27 cellular contexts compared by ENCODE assay signal in the genomic region with DNA sequence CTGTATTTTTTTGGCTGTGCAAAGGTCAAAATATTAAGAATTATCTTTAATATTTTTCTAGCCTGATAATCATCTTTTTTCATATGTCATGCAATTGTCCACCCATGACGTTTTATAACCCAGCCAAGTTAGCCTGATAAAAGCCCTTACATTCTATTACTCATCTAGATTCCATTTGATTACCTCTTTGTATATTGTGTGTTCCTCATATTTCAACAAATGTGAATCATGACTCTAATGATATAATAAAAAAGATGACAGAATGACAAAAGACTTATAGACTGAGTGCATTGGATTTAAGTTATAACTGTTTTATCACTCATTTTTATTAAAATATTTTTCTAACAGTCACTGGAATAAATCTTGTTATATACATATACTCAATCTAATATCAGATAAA.
"Had no signal": no experiment of that assay in that cellular context is flagged by ENCODE, and none has a peak within 500 bp of the region (broad histone marks: within the 10 kb centered on the region; RNA-seq: fewer than 3 reads in every experiment).

No MANE protein-coding gene starts in this region.

- H3K4me1 Mint-ChIP-seq: memory B cell; naive thymus-derived CD4-positive, alpha-beta T cell; stimulated activated effector memory CD8-positive, alpha-beta T cell treated with anti-CD3 and anti-CD28 coated beads, Interleukin-12 subunit alpha, Interleukin-12 subunit beta, amount 100 ng/mL, for 72 hours had no signal

- H3K4me2 ChIP-seq: hepatocyte had no signal

- DNase-seq: islet precursor cell; left ventricle myocardium inferior; midbrain; mucosa of descending colon; naive thymus-derived CD4-positive, alpha-beta T cell; ovary; posterior cingulate gyrus; retina; right cardiac atrium; small intestine; spleen; stimulated activated CD4-positive, alpha-beta T cell treated with anti-CD3 and anti-CD28 coated beads, Interleukin-4, amount 100 ng/mL, for 24 hours; stimulated activated naive CD4-positive, alpha-beta T cell; tibial artery; trophoblast cell; upper lobe of right lung had no signal

- H3K9me3 ChIP-seq: left ventricle myocardium inferior, mucosa of descending colon, ovary, prostate gland, spleen, suprapubic skin, thoracic aorta, tibial artery, upper lobe of right lung had no signal

- H3K4me3 Mint-ChIP-seq: memory B cell; naive thymus-derived CD4-positive, alpha-beta T cell; natural killer cell treated with Interleukin-12 subunit alpha and Interleukin-12 subunit beta and Interleukin-15 and Interleukin-18, amount 100 ng/mL, for 72 hours; stimulated activated effector memory CD8-positive, alpha-beta T cell treated with anti-CD3 and anti-CD28 coated beads, Interleukin-12 subunit alpha, Interleukin-12 subunit beta, amount 100 ng/mL, for 72 hours; stimulated activated naive CD8-positive, alpha-beta T cell treated with anti-CD3 and anti-CD28 coated beads, Interleukin-15, Interleukin-2, amounts not matched to agents 100 ng/mL and 50 ng/mL, for 24 hours had no signal

- H3K27me3 ChIP-seq: hepatocyte, ovary, spleen, suprapubic skin, tibial artery, upper lobe of right lung had no signal

- H3K27ac ChIP-seq: hepatocyte, left ventricle myocardium inferior, ovary, prostate gland, spleen, suprapubic skin, thoracic aorta, tibial artery, upper lobe of right lung had no signal

- H3K27ac Mint-ChIP-seq: memory B cell; naive thymus-derived CD4-positive, alpha-beta T cell; natural killer cell treated with Interleukin-12 subunit alpha and Interleukin-12 subunit beta and Interleukin-15 and Interleukin-18, amount 100 ng/mL, for 72 hours; stimulated activated effector memory CD8-positive, alpha-beta T cell treated with anti-CD3 and anti-CD28 coated beads, Interleukin-12 subunit alpha, Interleukin-12 subunit beta, amount 100 ng/mL, for 72 hours; stimulated activated naive CD8-positive, alpha-beta T cell treated with anti-CD3 and anti-CD28 coated beads, Interleukin-15, Interleukin-2, amounts not matched to agents 100 ng/mL and 50 ng/mL, for 24 hours had no signal

- H3K4me3 ChIP-seq: hepatocyte, left ventricle myocardium inferior, lung, mucosa of descending colon, ovary, prostate gland, spleen, suprapubic skin, thoracic aorta, tibial artery, upper lobe of right lung had no signal

- H2AFZ ChIP-seq: hepatocyte had no signal

- H3K36me3 Mint-ChIP-seq: memory B cell; naive thymus-derived CD4-positive, alpha-beta T cell; natural killer cell treated with Interleukin-12 subunit alpha and Interleukin-12 subunit beta and Interleukin-15 and Interleukin-18, amount 100 ng/mL, for 72 hours; stimulated activated effector memory CD8-positive, alpha-beta T cell treated with anti-CD3 and anti-CD28 coated beads, Interleukin-12 subunit alpha, Interleukin-12 subunit beta, amount 100 ng/mL, for 72 hours had no signal

- ATAC-seq: mucosa of descending colon; naive thymus-derived CD4-positive, alpha-beta T cell; natural killer cell treated with Interleukin-12 subunit alpha and Interleukin-12 subunit beta and Interleukin-15 and Interleukin-18, amount 100 ng/mL, for 72 hours; right cardiac atrium; sciatic nerve; stimulated activated effector memory CD8-positive, alpha-beta T cell treated with anti-CD3 and anti-CD28 coated beads, Interleukin-12 subunit alpha, Interleukin-12 subunit beta, amount 100 ng/mL, for 72 hours; upper lobe of right lung had no signal

- H3K4me1 ChIP-seq: left ventricle myocardium inferior, prostate gland, spleen, suprapubic skin, tibial artery, upper lobe of right lung had no signal

- H3K27me3 Mint-ChIP-seq: memory B cell; naive thymus-derived CD4-positive, alpha-beta T cell; natural killer cell treated with Interleukin-12 subunit alpha and Interleukin-12 subunit beta and Interleukin-15 and Interleukin-18, amount 100 ng/mL, for 72 hours; stimulated activated naive CD8-positive, alpha-beta T cell treated with anti-CD3 and anti-CD28 coated beads, Interleukin-15, Interleukin-2, amounts not matched to agents 100 ng/mL and 50 ng/mL, for 24 hours had no signal

- FAIRE-seq: small intestine, urothelium cell line had no signal

- H3K79me2 ChIP-seq: hepatocyte had no signal

- H3K36me3 ChIP-seq: left ventricle myocardium inferior, ovary, prostate gland, spleen, suprapubic skin, thoracic aorta, tibial artery, upper lobe of right lung had no signal
